12 cellular contexts compared by ENCODE assay signal in genomic region chr1:218480691-218481099, GRCh38.
DNase-seq lines count a peak whose midpoint lies in the region; ATAC-seq and TF ChIP-seq lines count a peak whose summit lies in the region.
"Had no signal": no experiment of that assay in that cellular context is flagged by ENCODE, and none has a peak within 500 bp of the region (broad histone marks: within the 10 kb centered on the region; RNA-seq: fewer than 3 reads in every experiment).

No MANE protein-coding gene starts in this region.

- ATAC-seq in body of pancreas = peak; percentile 87

- intact Hi-C loops in body of pancreas (cut with DNase I) = no loop called here

- H3K4me3 ChIP-seq in HEK293 (ENCODE audit: low read depth, low read length) (no peak overlapping the region), body of pancreas (no peak overlapping the region), right atrium auricular region (no peak overlapping the region), skeletal muscle satellite cell (ENCODE audit: low read length) (no peak overlapping the region)
- H3K4me3 ChIP-seq: HAP-1 had no signal

- H3K27me3 ChIP-seq in body of pancreas (no peaks in the 10 kb centered on the region), right atrium auricular region (no peaks in the 10 kb centered on the region), skeletal muscle satellite cell (ENCODE audit: control insufficient read depth, insufficient read depth, low read length) (no peaks in the 10 kb centered on the region)
- H3K27me3 ChIP-seq: neutrophil had no signal

- H3K4me1 ChIP-seq in HEK293 (ENCODE audit: control insufficient read depth, insufficient read depth, low read length) (no peaks in the 10 kb centered on the region; the same call in 1 of the 2 replicates), body of pancreas (peaks cover 16% of the 10 kb centered on the region), right atrium auricular region (peaks cover 0 to 12% of the 10 kb centered on the region in 2 donors), skeletal muscle satellite cell (ENCODE audit: control insufficient read depth, insufficient read depth, low read length) (peaks cover 55% of the 10 kb centered on the region)

- POLR2A ChIA-PET in HEK293 (lab: Yijun Ruan, JAX) = interaction anchor here (1.1 kb wide), 1 partner anchor 100 kb away, joined by 4 read pairs; no protein-coding TSS in a partner anchor

- TF ChIP-seq CTCF in HEK293 (tag by site-specific recombination; IDR thresholded peaks at IDR 0.05) (no peak), body of pancreas (IDR thresholded peaks at IDR 0.05) (no peak), right atrium auricular region (IDR thresholded peaks at IDR 0.05) (no peak), GM20000 (IDR thresholded peaks at IDR 0.05; ENCODE audit: extremely low read depth, missing control alignments) (no peak)

- DNase-seq in body of pancreas (no peak), right atrium auricular region (ENCODE audit: low spot score) (no peak), NCI-H1048 (lab: John Stamatoyannopoulos, UW) (no peak), NCI-H446 treated with DMSO at 0.1 percent for 48 hours (lab: John Stamatoyannopoulos, UW) (no peak), SHP77 treated with DMSO at 0.1 percent for 48 hours (lab: John Stamatoyannopoulos, UW) (no peak), GM20000 (ENCODE audit: low spot score) (no peak)
- DNase-seq: DMS79 treated with DMSO at 0.1 percent for 48 hours, NCI-H2029 treated with DMSO at 0.1 percent for 48 hours had no signal

- H3K9me3 ChIP-seq in HEK293 (ENCODE audit: control insufficient read depth, insufficient read depth, low read depth, low read length) = no peaks in the 10 kb centered on the region
- no peaks in the 10 kb centered on the region for H3K9me3 ChIP-seq in body of pancreas
- H3K9me3 ChIP-seq in right atrium auricular region = no peaks in the 10 kb centered on the region
- no peaks in the 10 kb centered on the region for H3K9me3 ChIP-seq in skeletal muscle satellite cell (replicated peaks; ENCODE audit: low read length)
- H3K9me3 ChIP-seq: HAP-1, neutrophil had no signal

- no peaks in the 10 kb centered on the region for H3K36me3 ChIP-seq in HEK293 (ENCODE audit: control insufficient read depth in 2 of 2, insufficient read depth in 1 of 2, low read length in 2 of 2)
- H3K36me3 ChIP-seq in body of pancreas (replicated peaks in 1 of 2; ENCODE audit: insufficient read depth in 1 of 2, low read depth in 2 of 2) = no peaks in the 10 kb centered on the region
- no peaks in the 10 kb centered on the region for H3K36me3 ChIP-seq in right atrium auricular region
- H3K36me3 ChIP-seq in skeletal muscle satellite cell (ENCODE audit: insufficient read depth, low read length) = no peaks in the 10 kb centered on the region
- H3K36me3 ChIP-seq: HAP-1, neutrophil had no signal

- peak overlapping the region; percentile 35 for H3K4me2 ChIP-seq in skeletal muscle satellite cell (ENCODE audit: low read length)

- CTCF ChIA-PET in HEK293 (lab: Yijun Ruan, JAX) = interaction anchor here (0.8 to 1.3 kb wide), 2 partner anchors 8 to 102 kb away, joined by 3 to 6 read pairs; no protein-coding TSS in a partner anchor

- no peak overlapping the region for H3K27ac ChIP-seq in HEK293 (ENCODE audit: extremely low read depth, low read depth, low read length)
- H3K27ac ChIP-seq in body of pancreas = peak overlapping the region in 3 of 4 donors; percentile 14 to 67 (median 58)
- H3K27ac ChIP-seq in right atrium auricular region = peak overlapping the region; percentile 29 to 55
- H3K27ac ChIP-seq: neutrophil had no signal

- TF ChIP-seq POLR2A in body of pancreas (IDR thresholded peaks at IDR 0.05) = no peak

- H3K9ac ChIP-seq in skeletal muscle satellite cell (ENCODE audit: low read depth, low read length) = peak overlapping the region; percentile 81

TF ChIP-seq in HEK293, 187 proteins besides CTCF, POLR2A, EP300 and RAD21:
- TF ChIP-seq ZNF629 (tag by site-specific recombination; IDR thresholded peaks at IDR 0.05) (peak; percentile 38; the same call in 1 of the 2 replicates), ZNF366 (tag by site-specific recombination; conservative IDR thresholded peaks at IDR 0.05) (peak; percentile 43), ZNF791 (tag by site-specific recombination; IDR thresholded peaks at IDR 0.05) (no peak), ATF2 (tag by site-specific recombination; IDR thresholded peaks at IDR 0.05; ENCODE audit: low read depth) (peak; percentile 49), ZNF530 (tag by site-specific recombination; IDR thresholded peaks at IDR 0.05; ENCODE audit: low read depth) (no peak), ZBTB26 (tag by site-specific recombination; optimal IDR thresholded peaks at IDR 0.05) (no peak), ZNF776 (tag by site-specific recombination; IDR thresholded peaks at IDR 0.05; ENCODE audit: borderline replicate concordance) (no peak), ZNF335 (tag by site-specific recombination; conservative IDR thresholded peaks at IDR 0.05) (0 out of 2 replicates have a peak, but pooled peaks have one; percentile 15), ZNF433 (tag by site-specific recombination; IDR thresholded peaks at IDR 0.05; ENCODE audit: low read depth) (no peak), ZEB2 (tag by site-specific recombination; IDR thresholded peaks at IDR 0.05) (peak; percentile 60; the same call in 1 of the 2 replicates), ZSCAN30 (tag by site-specific recombination; IDR thresholded peaks at IDR 0.05) (no peak), ZNF132 (tag by site-specific recombination; IDR thresholded peaks at IDR 0.05; ENCODE audit: borderline replicate concordance) (no peak), KLF1 (tag by site-specific recombination; IDR thresholded peaks at IDR 0.05) (no peak)
